ENCODE assay signal across 8 cellular contexts in the genomic region with DNA sequence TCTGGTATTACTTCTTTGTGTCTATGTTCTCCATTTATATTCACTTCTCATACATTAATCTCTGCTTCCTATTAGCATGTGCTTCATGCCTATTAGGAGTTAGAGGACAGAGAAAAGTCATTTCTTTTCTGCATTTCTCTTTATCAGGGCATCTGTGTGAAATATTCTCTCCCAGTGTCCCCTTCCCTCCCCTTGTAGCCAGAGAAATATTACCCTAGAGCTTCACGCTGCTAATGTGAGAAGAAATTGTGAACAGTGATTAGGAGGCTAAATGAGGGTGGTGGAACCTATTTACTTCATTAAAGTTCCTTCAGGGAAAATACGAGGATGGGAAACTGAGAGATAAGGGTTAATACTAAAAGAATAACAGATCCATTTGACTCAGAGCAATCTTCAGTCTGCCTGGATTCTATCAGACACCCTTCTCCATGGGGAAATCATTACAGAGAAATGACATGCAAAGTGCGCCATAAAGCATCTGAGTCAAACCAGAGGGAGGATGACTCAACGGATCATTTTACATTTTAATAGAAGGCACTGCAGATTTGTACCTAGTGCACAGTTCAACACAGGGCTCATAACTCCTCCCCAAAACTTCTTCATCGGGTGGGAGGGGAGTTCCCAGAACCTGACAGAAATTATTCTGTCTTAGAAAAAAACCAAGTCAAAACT.
DNase-seq lines count a peak whose midpoint lies in the region; ATAC-seq and TF ChIP-seq lines count a peak whose summit lies in the region.

No MANE protein-coding gene starts in this region.

- DNase-seq in GM04503 (ENCODE audit: low read depth) (peak; percentile 76), NCI-H526 (lab: John Stamatoyannopoulos, UW) (peak; percentile 57 to 79), mammary epithelial cell (peak; percentile 86), NCI-H82 treated with DMSO at 0.1 percent for 48 hours (lab: John Stamatoyannopoulos, UW; ENCODE audit: unreplicated experiment) (no peak), KBM-7 (no peak)

- ATAC-seq in GM19035 (IDR thresholded peaks at IDR 0.05; ENCODE audit: unreplicated experiment) (no peak), GM19467 (IDR thresholded peaks at IDR 0.05; ENCODE audit: unreplicated experiment) (no peak)

- H3K9ac ChIP-seq in mammary epithelial cell (ENCODE audit: insufficient read depth, low read length) (no peak overlapping the region), skeletal muscle satellite cell (ENCODE audit: low read depth, low read length) (peak overlapping the region; percentile 63)

- H2AFZ ChIP-seq in mammary epithelial cell (ENCODE audit: low read depth, low read length), result no peak overlapping the region

- H3K9me3 ChIP-seq in mammary epithelial cell (replicated peaks; ENCODE audit: insufficient read depth, low read length) (no peaks in the 10 kb centered on the region), skeletal muscle satellite cell (replicated peaks; ENCODE audit: low read length) (no peaks in the 10 kb centered on the region)

- dilution Hi-C loops in mammary epithelial cell (cut with HindIII; ENCODE audit: low sequenced_read_pairs), result no loop called here

- no peaks in the 10 kb centered on the region for H3K27me3 ChIP-seq in mammary epithelial cell (ENCODE audit: insufficient read depth, low read length)
- peaks cover 9% of the 10 kb centered on the region for H3K27me3 ChIP-seq in skeletal muscle satellite cell (ENCODE audit: control insufficient read depth, insufficient read depth, low read length)

- H3K4me3 ChIP-seq in mammary epithelial cell (replicated peaks in 1 of 3; ENCODE audit: insufficient read depth in 1 of 3, low read depth in 2 of 3, low read length in 3 of 3), result no peak overlapping the region
- H3K4me3 ChIP-seq in skeletal muscle satellite cell (ENCODE audit: low read length), result no peak overlapping the region

- no peak overlapping the region for H3K27ac ChIP-seq in mammary epithelial cell (ENCODE audit: insufficient read depth, low read depth, low read length)

- no TSS peak for BruUV-seq in mammary epithelial cell (replicated peaks; lab: Mats Ljungman, UMichigan)

- no peak overlapping the region for H3K4me2 ChIP-seq in mammary epithelial cell (ENCODE audit: insufficient read depth, low read depth, low read length)
- peak overlapping the region; percentile 58 for H3K4me2 ChIP-seq in skeletal muscle satellite cell (ENCODE audit: low read length)

- H3K4me1 ChIP-seq in mammary epithelial cell (ENCODE audit: insufficient read depth, low read length) (peaks cover 9% of the 10 kb centered on the region), skeletal muscle satellite cell (ENCODE audit: control insufficient read depth, insufficient read depth, low read length) (peaks cover 19% of the 10 kb centered on the region)

- in situ Hi-C loops in mammary epithelial cell (cut with MboI; ENCODE audit: low sequenced_read_pairs in 2 of 2) (no loop called here), KBM-7 (cut with MboI; ENCODE audit: low pct_unique_long_range_greater_than_20kb, low sequenced_read_pairs) (no loop called here)

- no peaks in the 10 kb centered on the region for H4K20me1 ChIP-seq in mammary epithelial cell (ENCODE audit: insufficient read depth, low read length)

- H3K36me3 ChIP-seq in mammary epithelial cell (ENCODE audit: insufficient read depth, low read length) (no peaks in the 10 kb centered on the region), skeletal muscle satellite cell (ENCODE audit: insufficient read depth, low read length) (no peaks in the 10 kb centered on the region)

- intact Hi-C loops in mammary epithelial cell (cut with micrococcal nuclease), result no loop called here

- no peak for TF ChIP-seq CTCF in mammary epithelial cell (conservative IDR thresholded peaks at IDR 0.05 in 1 of 2, IDR thresholded peaks at IDR 0.05 in 1 of 2; ENCODE audit: extremely low read depth in 1 of 2, insufficient read depth in 1 of 2, low read depth in 1 of 2, low read length in 2 of 2)

- CTCF ChIA-PET in mammary epithelial cell (lab: Charles Lee; ENCODE audit: low non-redundant PET), result no interaction called here

- H3K79me2 ChIP-seq in mammary epithelial cell (ENCODE audit: insufficient read depth, low read length), result no peaks in the 10 kb centered on the region

- 42% methylated on average over 5 of the region's 5 CpGs for WGBS in mammary epithelial cell (ENCODE audit: low coverage, missing lambda C conversion rate)

Comparison
In these comparisons a context has a peak if more than half of its experiments do, and no peak if none do; other contexts are left out.
1. DNase-seq: peak in GM04503 (single experiment), NCI-H526 (2 of 2) and mammary epithelial cell (single experiment); none in NCI-H82 treated with DMSO at 0.1 percent for 48 hours (single experiment) and KBM-7 (single experiment).